In the genomic region with DNA sequence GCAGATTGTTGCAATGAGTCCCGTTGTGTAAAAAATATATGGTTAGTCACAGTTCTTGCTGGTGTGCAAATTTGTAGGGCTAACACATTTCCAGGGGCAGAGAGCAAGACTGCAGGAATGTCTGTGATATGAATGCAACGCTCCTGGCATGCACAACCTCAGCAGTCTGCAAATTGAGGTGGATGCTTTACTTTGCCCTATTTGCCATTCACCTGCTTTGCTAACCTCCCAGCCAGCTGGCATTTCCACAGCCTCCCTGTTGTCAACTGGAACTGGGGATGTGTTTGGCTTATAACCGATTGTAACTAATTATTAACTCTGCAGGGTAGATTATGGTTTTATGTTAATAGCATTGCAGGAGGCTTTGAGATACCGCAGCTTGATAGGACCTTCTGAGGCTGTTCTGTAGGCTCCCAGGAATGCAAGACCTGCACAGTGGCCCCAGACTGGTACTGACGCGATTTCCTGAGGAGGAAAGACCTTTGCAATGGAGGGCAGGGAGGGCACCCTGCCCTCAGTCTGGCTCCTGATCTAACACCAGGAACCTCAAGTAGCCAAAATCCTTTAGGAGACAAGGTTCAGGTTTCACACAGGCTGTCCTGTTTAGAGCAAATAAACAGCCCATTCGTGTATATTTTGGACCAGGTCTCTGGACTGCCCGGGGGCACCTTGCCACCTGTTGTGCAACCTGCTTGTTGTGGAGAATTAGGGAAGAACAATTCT, we compare ENCODE assay signal across 1 cellular context.
TF ChIP-seq lines count a peak whose summit lies in the region.

No MANE protein-coding gene starts in this region.

TF ChIP-seq in HepG2, 621 proteins besides CTCF, POLR2A, EP300 and RAD21 (continued from another document and continues in another):
- no peak for TF ChIP-seq NFAT5 (CRISPR knock-in tag; IDR thresholded peaks at IDR 0.05)
- no peak for TF ChIP-seq PAWR (CRISPR knock-in tag; IDR thresholded peaks at IDR 0.05; ENCODE audit: borderline replicate concordance)
- no peak for TF ChIP-seq BRD4 (CRISPR knock-in tag; IDR thresholded peaks at IDR 0.05)
- TF ChIP-seq ZNF678 (CRISPR knock-in tag; IDR thresholded peaks at IDR 0.05): no peak
- TF ChIP-seq, protein P1, sequence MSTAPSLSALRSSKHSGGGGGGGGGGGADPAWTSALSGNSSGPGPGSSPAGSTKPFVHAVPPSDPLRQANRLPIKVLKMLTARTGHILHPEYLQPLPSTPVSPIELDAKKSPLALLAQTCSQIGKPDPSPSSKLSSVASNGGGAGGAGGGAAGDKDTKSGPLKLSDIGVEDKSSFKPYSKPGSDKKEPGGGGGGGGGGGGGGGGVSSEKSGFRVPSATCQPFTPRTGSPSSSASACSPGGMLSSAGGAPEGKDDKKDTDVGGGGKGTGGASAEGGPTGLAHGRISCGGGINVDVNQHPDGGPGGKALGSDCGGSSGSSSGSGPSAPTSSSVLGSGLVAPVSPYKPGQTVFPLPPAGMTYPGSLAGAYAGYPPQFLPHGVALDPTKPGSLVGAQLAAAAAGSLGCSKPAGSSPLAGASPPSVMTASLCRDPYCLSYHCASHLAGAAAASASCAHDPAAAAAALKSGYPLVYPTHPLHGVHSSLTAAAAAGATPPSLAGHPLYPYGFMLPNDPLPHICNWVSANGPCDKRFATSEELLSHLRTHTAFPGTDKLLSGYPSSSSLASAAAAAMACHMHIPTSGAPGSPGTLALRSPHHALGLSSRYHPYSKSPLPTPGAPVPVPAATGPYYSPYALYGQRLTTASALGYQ (CRISPR knock-in tag; IDR thresholded peaks at IDR 0.05): 0 out of 2 replicates have a peak, but pooled peaks have one; percentile 24
- TF ChIP-seq ELF3 (CRISPR knock-in tag; IDR thresholded peaks at IDR 0.05): peak; percentile 42; the same call in 1 of the 2 replicates
- no peak for TF ChIP-seq SMAD9 (CRISPR knock-in tag; IDR thresholded peaks at IDR 0.05)
- TF ChIP-seq ZIK1 (CRISPR knock-in tag; IDR thresholded peaks at IDR 0.05; ENCODE audit: borderline replicate concordance, low read depth): no peak
- no peak for TF ChIP-seq ZNF549 (CRISPR knock-in tag; IDR thresholded peaks at IDR 0.05)
- 0 out of 2 replicates have a peak, but pooled peaks have one; percentile 29 for TF ChIP-seq MXD4 (CRISPR knock-in tag; IDR thresholded peaks at IDR 0.05)
- TF ChIP-seq ZFP36L2 (CRISPR knock-in tag; IDR thresholded peaks at IDR 0.05): no peak
- TF ChIP-seq ZBTB2 (CRISPR knock-in tag; IDR thresholded peaks at IDR 0.05; ENCODE audit: low read depth): no peak
- no peak for TF ChIP-seq NRL (CRISPR knock-in tag; IDR thresholded peaks at IDR 0.05; ENCODE audit: borderline replicate concordance)
- TF ChIP-seq NFIC (IDR thresholded peaks at IDR 0.05; ENCODE audit: low read length): no peak
- no peak for TF ChIP-seq CREB1 (IDR thresholded peaks at IDR 0.05)
- no peak for TF ChIP-seq CREB1 (CRISPR knock-in tag; IDR thresholded peaks at IDR 0.05)
- peak; percentile 42; the same call in 1 of the 2 replicates for TF ChIP-seq ZNF614 (CRISPR knock-in tag; IDR thresholded peaks at IDR 0.05; ENCODE audit: borderline replicate concordance)
- no peak for TF ChIP-seq XBP1 (CRISPR knock-in tag; IDR thresholded peaks at IDR 0.05)
- TF ChIP-seq ZBTB40 (IDR thresholded peaks at IDR 0.05): no peak
- no peak for TF ChIP-seq ZBTB40 (CRISPR knock-in tag; IDR thresholded peaks at IDR 0.05)
- no peak for TF ChIP-seq ZNF703 (CRISPR knock-in tag; IDR thresholded peaks at IDR 0.05; ENCODE audit: borderline replicate concordance)
- TF ChIP-seq REXO4 (CRISPR knock-in tag; IDR thresholded peaks at IDR 0.05; ENCODE audit: borderline replicate concordance): no peak
- TF ChIP-seq, protein P2, sequence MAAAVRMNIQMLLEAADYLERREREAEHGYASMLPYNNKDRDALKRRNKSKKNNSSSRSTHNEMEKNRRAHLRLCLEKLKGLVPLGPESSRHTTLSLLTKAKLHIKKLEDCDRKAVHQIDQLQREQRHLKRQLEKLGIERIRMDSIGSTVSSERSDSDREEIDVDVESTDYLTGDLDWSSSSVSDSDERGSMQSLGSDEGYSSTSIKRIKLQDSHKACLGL (CRISPR knock-in tag; IDR thresholded peaks at IDR 0.05): no peak
- TF ChIP-seq CC2D1A (CRISPR knock-in tag; IDR thresholded peaks at IDR 0.05): no peak
- TF ChIP-seq, protein P3, sequence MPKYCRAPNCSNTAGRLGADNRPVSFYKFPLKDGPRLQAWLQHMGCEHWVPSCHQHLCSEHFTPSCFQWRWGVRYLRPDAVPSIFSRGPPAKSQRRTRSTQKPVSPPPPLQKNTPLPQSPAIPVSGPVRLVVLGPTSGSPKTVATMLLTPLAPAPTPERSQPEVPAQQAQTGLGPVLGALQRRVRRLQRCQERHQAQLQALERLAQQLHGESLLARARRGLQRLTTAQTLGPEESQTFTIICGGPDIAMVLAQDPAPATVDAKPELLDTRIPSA (CRISPR knock-in tag; IDR thresholded peaks at IDR 0.05; ENCODE audit: borderline replicate concordance): no peak
- TF ChIP-seq ZNF160 (CRISPR knock-in tag; IDR thresholded peaks at IDR 0.05): no peak
- TF ChIP-seq DMAP1 (CRISPR knock-in tag; IDR thresholded peaks at IDR 0.05): no peak
- no peak for TF ChIP-seq HINFP (CRISPR knock-in tag; IDR thresholded peaks at IDR 0.05; ENCODE audit: low read depth)
- no peak for TF ChIP-seq NFKBIZ (CRISPR knock-in tag; IDR thresholded peaks at IDR 0.05)
- peak; percentile 52; the same call in 1 of the 2 replicates for TF ChIP-seq MIXL1 (CRISPR knock-in tag; IDR thresholded peaks at IDR 0.05)
- peak; percentile 81 for TF ChIP-seq TEAD3 (CRISPR knock-in tag; optimal IDR thresholded peaks at IDR 0.05; ENCODE audit: borderline replicate concordance)
- TF ChIP-seq FOXP1 (IDR thresholded peaks at IDR 0.05): no peak
- peak; percentile 44; the same call in 1 of the 2 replicates for TF ChIP-seq FOXP1 (CRISPR knock-in tag; IDR thresholded peaks at IDR 0.05)
- no peak for TF ChIP-seq TAF1 (CRISPR knock-in tag; IDR thresholded peaks at IDR 0.05)
- TF ChIP-seq SIX1 (CRISPR knock-in tag; IDR thresholded peaks at IDR 0.05; ENCODE audit: borderline replicate concordance): peak; percentile 69; the same call in 1 of the 2 replicates
- TF ChIP-seq ZNF484 (CRISPR knock-in tag; IDR thresholded peaks at IDR 0.05; ENCODE audit: borderline replicate concordance, low read depth): no peak
- peak; percentile 57; the same call in 1 of the 2 replicates for TF ChIP-seq TBX2 (CRISPR knock-in tag; IDR thresholded peaks at IDR 0.05; ENCODE audit: borderline replicate concordance)
- TF ChIP-seq ZNF496 (CRISPR knock-in tag; IDR thresholded peaks at IDR 0.05; ENCODE audit: insufficient replicate concordance): no peak
- TF ChIP-seq KDM2A (CRISPR knock-in tag; IDR thresholded peaks at IDR 0.05; ENCODE audit: borderline replicate concordance, low read depth): 0 out of 2 replicates have a peak, but pooled peaks have one; percentile 45
